10 cellular contexts compared by ENCODE assay signal in genomic region chr13:42038661-42039456, GRCh38. TPM values are rescaled to one million over a fixed set of nuclear protein-coding genes. Genes with fewer than 3 reads are reported as not detected.
A peak's percentile ranks its signal among the peaks of the same experiment; 100 is the strongest.
DNase-seq lines count a peak whose midpoint lies in the region; ATAC-seq and TF ChIP-seq lines count a peak whose summit lies in the region.
"Had no signal": no experiment of that assay in that cellular context is flagged by ENCODE, and none has a peak within 500 bp of the region (broad histone marks: within the 10 kb centered on the region; RNA-seq: fewer than 3 reads in every experiment).

No MANE protein-coding gene starts in this region.

- no peak overlapping the region for H2AFZ ChIP-seq in OCI-LY3 (ENCODE audit: low read depth, low read length)

- CTCF ChIA-PET in CD8-positive, alpha-beta memory T cell (lab: Charles Lee): no interaction called here

- peak overlapping the region; percentile 91 for H3K4me2 ChIP-seq in OCI-LY3 (ENCODE audit: low read length)

- peaks cover 0 to 8% (median 4%) of the 10 kb centered on the region in 3 donors for H3K36me3 Mint-ChIP-seq in CD8-positive, alpha-beta memory T cell
- peaks cover 17% of the 10 kb centered on the region for H3K36me3 Mint-ChIP-seq in endothelial cell (ENCODE audit: low read depth, unreplicated experiment)
- H3K36me3 Mint-ChIP-seq in osteocyte (ENCODE audit: unreplicated experiment): no peaks in the 10 kb centered on the region

- ATAC-seq in HG02610 (IDR thresholded peaks at IDR 0.05; ENCODE audit: unreplicated experiment) (no peak), upper lobe of right lung (no peak)

- no peak overlapping the region for H3K9ac ChIP-seq in OCI-LY3 (ENCODE audit: low read length)

- intact Hi-C loops in upper lobe of right lung (cut with DNase I): no loop called here

- TF ChIP-seq CTCF in OCI-LY3 (IDR thresholded peaks at IDR 0.05; ENCODE audit: low read depth, low read length) (no peak), endothelial cell (IDR thresholded peaks at IDR 0.05; ENCODE audit: unreplicated experiment) (no peak), osteocyte (IDR thresholded peaks at IDR 0.05) (no peak), upper lobe of right lung (IDR thresholded peaks at IDR 0.05) (no peak)

- no peak overlapping the region for H3K27ac ChIP-seq in CD8-positive, alpha-beta memory T cell (ENCODE audit: low read depth, low read length)
- H3K27ac ChIP-seq in OCI-LY3 (ENCODE audit: low read length) (no peak overlapping the region), upper lobe of right lung (no peak overlapping the region)

- no peaks in the 10 kb centered on the region for H3K9me3 ChIP-seq in CD8-positive, alpha-beta memory T cell (ENCODE audit: low read length)
- peaks cover 8% of the 10 kb centered on the region; the same call in 1 of the 2 replicates for H3K9me3 ChIP-seq in OCI-LY3 (ENCODE audit: insufficient read depth, low read length)
- no peaks in the 10 kb centered on the region for H3K9me3 ChIP-seq in upper lobe of right lung
- H3K9me3 ChIP-seq: adrenal gland had no signal

- H3K4me1 ChIP-seq in CD8-positive, alpha-beta memory T cell (ENCODE audit: insufficient read depth, low read length): peaks cover 12% of the 10 kb centered on the region
- H3K4me1 ChIP-seq in OCI-LY3 (ENCODE audit: low read length): peaks cover 13% of the 10 kb centered on the region
- no peaks in the 10 kb centered on the region for H3K4me1 ChIP-seq in upper lobe of right lung

- DNase-seq in CD8-positive, alpha-beta memory T cell: no peak
- DNase-seq in endothelial cell (ENCODE audit: low spot score): no peak
- no peak for DNase-seq in osteocyte (ENCODE audit: extremely low spot score, unreplicated experiment)
- DNase-seq in NCI-H1417 (lab: John Stamatoyannopoulos, UW): no peak
- DNase-seq in upper lobe of right lung: no peak
- DNase-seq in SK-N-DZ (ENCODE audit: low spot score): no peak
- DNase-seq: GOT3 had no signal

- H3K27ac Mint-ChIP-seq in CD8-positive, alpha-beta memory T cell: peak overlapping the region in 5 of 8 donors; percentile 6 to 93 (median 84)
- H3K27ac Mint-ChIP-seq in endothelial cell (ENCODE audit: unreplicated experiment) (peak overlapping the region; percentile 91), osteocyte (ENCODE audit: unreplicated experiment) (peak overlapping the region; percentile 94)

- H3K27me3 ChIP-seq in CD8-positive, alpha-beta memory T cell (ENCODE audit: insufficient read depth, low read length, poor library complexity, severe bottlenecking): no peaks in the 10 kb centered on the region
- H3K27me3 ChIP-seq in OCI-LY3 (ENCODE audit: low read depth, low read length) (peaks cover 17% of the 10 kb centered on the region), upper lobe of right lung (no peaks in the 10 kb centered on the region)
- H3K27me3 ChIP-seq: adrenal gland had no signal

- peaks cover 0 to 4% (median 0%) of the 10 kb centered on the region in 5 donors for H3K9me3 Mint-ChIP-seq in CD8-positive, alpha-beta memory T cell
- H3K9me3 Mint-ChIP-seq in endothelial cell (ENCODE audit: unreplicated experiment) (no peaks in the 10 kb centered on the region), osteocyte (ENCODE audit: unreplicated experiment) (peaks cover 10% of the 10 kb centered on the region)

- peaks cover 12% of the 10 kb centered on the region for H3K79me2 ChIP-seq in OCI-LY3 (ENCODE audit: low read length)

- POLR2A ChIA-PET in CD8-positive, alpha-beta memory T cell (lab: Charles Lee): no interaction called here

- H3K27me3 Mint-ChIP-seq in CD8-positive, alpha-beta memory T cell: no peaks in the 10 kb centered on the region
- H3K27me3 Mint-ChIP-seq in endothelial cell (ENCODE audit: unreplicated experiment) (peaks cover 24% of the 10 kb centered on the region), osteocyte (ENCODE audit: unreplicated experiment) (no peaks in the 10 kb centered on the region)

- 0 out of 2 replicates have a peak, but pooled peaks cover 3% of the 10 kb centered on the region for H4K20me1 ChIP-seq in OCI-LY3 (ENCODE audit: insufficient read depth, low read length)

- peaks cover 16 to 21% (median 20%) of the 10 kb centered on the region in 3 donors for H3K4me1 Mint-ChIP-seq in CD8-positive, alpha-beta memory T cell
- H3K4me1 Mint-ChIP-seq in endothelial cell (ENCODE audit: unreplicated experiment): peaks cover 25% of the 10 kb centered on the region
- H3K4me1 Mint-ChIP-seq in osteocyte (ENCODE audit: unreplicated experiment): peaks cover 23% of the 10 kb centered on the region

- H3K36me3 ChIP-seq in CD8-positive, alpha-beta memory T cell (ENCODE audit: insufficient read depth, low read length): no peaks in the 10 kb centered on the region
- peaks cover 3% of the 10 kb centered on the region for H3K36me3 ChIP-seq in OCI-LY3 (replicated peaks; ENCODE audit: low read depth, low read length)
- no peaks in the 10 kb centered on the region for H3K36me3 ChIP-seq in upper lobe of right lung
- H3K36me3 ChIP-seq: adrenal gland had no signal

- peak overlapping the region; percentile 84 to 95 (median 89) for H3K4me3 Mint-ChIP-seq in CD8-positive, alpha-beta memory T cell
- H3K4me3 Mint-ChIP-seq in endothelial cell (ENCODE audit: unreplicated experiment) (peak overlapping the region; percentile 95), osteocyte (ENCODE audit: unreplicated experiment) (peak overlapping the region; percentile 91)

- no peak overlapping the region for H3K4me3 ChIP-seq in CD8-positive, alpha-beta memory T cell (ENCODE audit: low read length)
- H3K4me3 ChIP-seq in OCI-LY3 (ENCODE audit: low read length) (peak overlapping the region; percentile 77), upper lobe of right lung (no peak overlapping the region)

RNA-seq across cellular contexts. Expression of gene DGKH, which starts 9.6 kb away (rescaled TPM):
- total RNA-seq in CD8-positive, alpha-beta memory T cell: 10 to 100 TPM; 10.2 to 10.9 TPM
- polyA plus RNA-seq in CD8-positive, alpha-beta memory T cell: 2.5 TPM
- total RNA-seq in endothelial cell (ENCODE audit: unreplicated experiment): 45.1 TPM
- 14.3 and 14.5 TPM in 2 replicates for total RNA-seq in osteocyte
- 21.3 TPM for total RNA-seq in upper lobe of right lung
- 5.8 and 6.9 TPM in 2 replicates for polyA plus RNA-seq in SK-N-DZ (2014; cell fraction: cytosol; rRNA removed)
- 10.0 and 10.7 TPM in 2 replicates for polyA plus RNA-seq in SK-N-DZ (2014; cell fraction: nucleus; rRNA removed)
